Comparison of ENCODE assay signal across 20 cellular contexts in genomic region chr17:16488572-16488997, GRCh38. TPM values are rescaled to one million over a fixed set of nuclear protein-coding genes. Genes with fewer than 3 reads are reported as not detected.
DNase-seq lines count a peak whose midpoint lies in the region; ATAC-seq, FAIRE-seq and TF ChIP-seq lines count a peak whose summit lies in the region.
"Had no signal": no experiment of that assay in that cellular context is flagged by ENCODE, and none has a peak within 500 bp of the region (broad histone marks: within the 10 kb centered on the region; RNA-seq: fewer than 3 reads in every experiment).

No MANE protein-coding gene starts in this region.

- no peak for TF ChIP-seq RAD21 in H1 (IDR thresholded peaks at IDR 0.05 in 1 of 2, conservative IDR thresholded peaks at IDR 0.05 in 1 of 2; ENCODE audit: low read depth in 2 of 2, low read length in 2 of 2)

- H2BK20ac ChIP-seq in H1 (ENCODE audit: low read length): peak overlapping the region; percentile 49; the same call in 1 of the 2 replicates

- TF ChIP-seq POLR2A in Peyer's patch (IDR thresholded peaks at IDR 0.05): peak; percentile 79 to 92
- no peak for TF ChIP-seq POLR2A in H1 (IDR thresholded peaks at IDR 0.05; ENCODE audit: control extremely low read depth in 1 of 2, low read depth in 2 of 2, low read length in 2 of 2)

- H3K4me1 ChIP-seq in Peyer's patch: peaks cover 0 to 65% (median 7%) of the 10 kb centered on the region in 4 donors
- H3K4me1 ChIP-seq in H1 (replicated peaks in 1 of 4; ENCODE audit: control insufficient read depth in 3 of 4, insufficient read depth in 4 of 4, low read length in 3 of 4): peaks cover 20 to 61% (median 51%) of the 10 kb centered on the region in 4 experiments

- H3K9me3 ChIP-seq in Peyer's patch (no peaks in the 10 kb centered on the region), H1 (ENCODE audit: insufficient read depth in 2 of 2, low read depth in 1 of 2, low read length in 1 of 2) (no peaks in the 10 kb centered on the region)

- no peaks in the 10 kb centered on the region for H3K36me3 Mint-ChIP-seq in nephron (ENCODE audit: low read depth)

- H2BK12ac ChIP-seq in H1 (ENCODE audit: low read depth, low read length): peak overlapping the region; percentile 80; the same call in 1 of the 2 replicates

- ATAC-seq in GM21529 (IDR thresholded peaks at IDR 0.05; ENCODE audit: unreplicated experiment): no peak
- ATAC-seq: CD8-positive, alpha-beta T cell had no signal

- CTCF ChIA-PET in H1 (lab: Charles Lee; ENCODE audit: partially characterized antibody): interaction anchor here (0.7 to 12.0 kb wide), 9 partner anchors 9 to 74 kb away, joined by 3 to 176 read pairs (median 7); no protein-coding TSS in a partner anchor

- H3K79me1 ChIP-seq in H1 (ENCODE audit: low read depth, low read length): peaks cover 5% of the 10 kb centered on the region

- no peak for TF ChIP-seq EP300 in H1 (IDR thresholded peaks at IDR 0.05; ENCODE audit: borderline replicate concordance in 1 of 2, low read depth in 2 of 2, low read length in 2 of 2)

- no peaks in the 10 kb centered on the region for H3K36me3 ChIP-seq in Peyer's patch
- H3K36me3 ChIP-seq in H1 (ENCODE audit: control insufficient read depth in 2 of 4, insufficient read depth in 4 of 4, low read length in 3 of 4): no peaks in the 10 kb centered on the region

- H4K20me1 ChIP-seq in H1 (replicated peaks in 1 of 2; ENCODE audit: control insufficient read depth in 1 of 2, insufficient read depth in 2 of 2, low read length in 2 of 2): no peaks in the 10 kb centered on the region

- DNase-seq in ELF-1 (ENCODE audit: low read depth, low spot score) (peak; percentile 17), Peyer's patch (peak in 2 of 3 donors; percentile 83 to 86), H1 (ENCODE audit: low read depth in 1 of 2, low spot score in 2 of 2) (no peak), NCI-H510A treated with DMSO at 0.1 percent for 48 hours (lab: John Stamatoyannopoulos, UW) (no peak), NCI-H1436 (lab: John Stamatoyannopoulos, UW) (no peak)
- no peak for DNase-seq in activated effector memory CD4-positive, alpha-beta T cell treated with anti-CD3 and anti-CD28 coated beads, Interleukin-2, amount 50 U/mL, for 16 hours
- DNase-seq: activated gamma-delta T cell treated with Interleukin-2 at 50 U/mL for 16 hours; anterior cingulate cortex; CD8-positive, alpha-beta T cell; EL; head of caudate nucleus; KBM-7; kidney; NCI-H1092; NCI-H2107; NCI-H69 had no signal

- POLR2A ChIA-PET in H1 (lab: Charles Lee; ENCODE audit: partially characterized antibody): interaction anchor here (0.9 to 4.7 kb wide), 9 partner anchors 10 to 50 kb away, joined by 3 to 20 read pairs (median 4); no protein-coding TSS in a partner anchor

- peaks cover 63% of the 10 kb centered on the region for H3K4me1 Mint-ChIP-seq in nephron

- no peak overlapping the region for H2BK120ac ChIP-seq in H1 (replicated peaks; ENCODE audit: low read depth, low read length)

- H4K8ac ChIP-seq in H1 (ENCODE audit: extremely low read depth, insufficient read depth, low read length): peak overlapping the region; percentile 35; the same call in 1 of the 2 replicates

- peak overlapping the region in 2 of 3 experiments; percentile 74 to 82 for H3K27ac Mint-ChIP-seq in nephron
- H3K27ac Mint-ChIP-seq: CD8-positive, alpha-beta T cell; T-helper 1 cell treated with Interleukin-12 subunit alpha and Interleukin-12 subunit beta and Interleukin-4 antibody, amounts not matched to agents 30 μg/mL and 1 μg/mL, for 36 hours had no signal

- H3K23ac ChIP-seq in H1 (ENCODE audit: insufficient read length): no peak overlapping the region

- H3K4me3 Mint-ChIP-seq in nephron: peak overlapping the region; percentile 47 to 64 (median 58)
- H3K4me3 Mint-ChIP-seq: CD8-positive, alpha-beta T cell; T-helper 1 cell treated with Interleukin-12 subunit alpha and Interleukin-12 subunit beta and Interleukin-4 antibody, amounts not matched to agents 30 μg/mL and 1 μg/mL, for 36 hours had no signal

- H3K4me3 ChIP-seq in Peyer's patch: peak overlapping the region in 2 of 4 donors; percentile 68 to 89
- no peak overlapping the region for H3K4me3 ChIP-seq in H1 (ENCODE audit: extremely low read depth in 1 of 4, insufficient read depth in 2 of 4, low read depth in 3 of 4, low read length in 4 of 4)

- H2BK5ac ChIP-seq in H1 (ENCODE audit: low read depth, low read length): no peak overlapping the region

- no peak overlapping the region for H3K4ac ChIP-seq in H1 (replicated peaks; ENCODE audit: insufficient read length, low read depth, low read length)

- WGBS in H1 (ENCODE audit: extremely low coverage in 1 of 2, insufficient coverage in 1 of 2, insufficient read length in 1 of 2, insufficient replicate concordance in 2 of 2, low coverage in 1 of 2, low lambda C conversion rate in 2 of 2, missing lambda C conversion rate in 1 of 2), 2 experiments: 77% methylated on average over 5 of the region's 5 CpGs; no CpG with 5 or more reads in 1 of the 2 experiments

- peak overlapping the region; percentile 58 for H4K91ac ChIP-seq in H1 (replicated peaks; ENCODE audit: insufficient read length, low read length)

- no peak overlapping the region for H3K18ac ChIP-seq in H1 (ENCODE audit: extremely low read depth, low read length)

- no peaks in the 10 kb centered on the region for H3K9me3 Mint-ChIP-seq in nephron
- H3K9me3 Mint-ChIP-seq: CD8-positive, alpha-beta T cell; T-helper 1 cell treated with Interleukin-12 subunit alpha and Interleukin-12 subunit beta and Interleukin-4 antibody, amounts not matched to agents 30 μg/mL and 1 μg/mL, for 36 hours had no signal

- TF ChIP-seq CTCF in Peyer's patch (IDR thresholded peaks at IDR 0.05) (no peak), H1 (IDR thresholded peaks at IDR 0.05; ENCODE audit: control extremely low read depth in 1 of 3, insufficient read depth in 1 of 3, low read depth in 1 of 3, low read length in 3 of 3) (no peak), nephron (IDR thresholded peaks at IDR 0.05; ENCODE audit: unreplicated experiment in 3 of 3) (no peak)

- H3K27me3 ChIP-seq in Peyer's patch (no peaks in the 10 kb centered on the region), H1 (replicated peaks in 1 of 4; ENCODE audit: control insufficient read depth in 3 of 4, extremely low read depth in 1 of 4, insufficient read depth in 3 of 4, low read length in 3 of 4) (peaks cover 0 to 23% (median 13%) of the 10 kb centered on the region in 4 experiments; a peak in 2 of 7 replicates)

- H3K14ac ChIP-seq in H1 (ENCODE audit: insufficient read length): no peak overlapping the region

- no peak overlapping the region for H3K4me2 ChIP-seq in H1 (ENCODE audit: insufficient read depth in 1 of 2, low read depth in 2 of 2, low read length in 2 of 2)

- no peak for FAIRE-seq in H1 (lab: Jason Lieb, UNC)
- FAIRE-seq: colon, kidney had no signal

- peaks cover 0 to 17% of the 10 kb centered on the region in 2 experiments; a peak in 1 of 4 replicates for H3K79me2 ChIP-seq in H1 (ENCODE audit: control insufficient read depth in 1 of 2, insufficient read depth in 2 of 2, low read length in 2 of 2)

- H3K9ac ChIP-seq in H1 (replicated peaks in 1 of 4; ENCODE audit: extremely low read depth in 1 of 4, low read depth in 3 of 4, low read length in 3 of 4): no peak overlapping the region

- no peak overlapping the region for H4K5ac ChIP-seq in H1 (ENCODE audit: insufficient read length, low read depth, low read length)

- 0 out of 2 replicates have a peak overlapping the region, but pooled peaks have one; percentile 65 for H2AK5ac ChIP-seq in H1 (ENCODE audit: low read depth, low read length)

- H3K27ac ChIP-seq in Peyer's patch: peak overlapping the region in 3 of 4 donors; percentile 85 to 93 (median 88)
- H3K27ac ChIP-seq in H1 (ENCODE audit: low read depth, low read length): no peak overlapping the region

- peaks cover 7% of the 10 kb centered on the region for H3K23me2 ChIP-seq in H1 (ENCODE audit: low read depth, low read length)

- H2BK15ac ChIP-seq in H1 (ENCODE audit: low read length): 0 out of 2 replicates have a peak overlapping the region, but pooled peaks have one; percentile 22

- peaks cover 30% of the 10 kb centered on the region for H3K27me3 Mint-ChIP-seq in nephron (ENCODE audit: low read depth)

- no peak overlapping the region for H3K56ac ChIP-seq in H1 (replicated peaks; ENCODE audit: insufficient read length, low read depth, low read length)

- H2AFZ ChIP-seq in H1 (ENCODE audit: low read length): no peak overlapping the region

TF ChIP-seq in H1, 55 proteins besides CTCF, POLR2A, EP300 and RAD21 (continues in another document):
- TF ChIP-seq ATF2 (IDR thresholded peaks at IDR 0.05; ENCODE audit: low read length): no peak
- TF ChIP-seq FOSL1 (IDR thresholded peaks at IDR 0.05; ENCODE audit: insufficient read depth, low read depth, low read length): no peak
- TF ChIP-seq MAFK (IDR thresholded peaks at IDR 0.05; ENCODE audit: low read depth, low read length): no peak
- TF ChIP-seq TBP (IDR thresholded peaks at IDR 0.05; ENCODE audit: low read depth, low read length): no peak
- TF ChIP-seq TAF7 (optimal IDR thresholded peaks at IDR 0.05; ENCODE audit: borderline replicate concordance, low read depth, low read length): no peak
- no peak for TF ChIP-seq JUND (IDR thresholded peaks at IDR 0.05; ENCODE audit: low read length)
- TF ChIP-seq CHD1 (IDR thresholded peaks at IDR 0.05; ENCODE audit: low read depth, low read length): no peak

RNA-seq across cellular contexts. Expression of gene LRRC75A, which starts 3.4 kb away (rescaled TPM):
- total RNA-seq in Peyer's patch: 100 to 1,000 TPM in 3 of 4 donors, 10 to 100 TPM in 1; 48.7 to 213 (median 187) TPM
- total RNA-seq in H1 (2021; fragmentation: NEBNext Ultra II Directional; extraction: Animal tissue kit (Norgen Biotek cat#: 25700)): 7.2 and 9.9 TPM in 2 replicates
- polyA plus RNA-seq in H1 (2011; rRNA removed): 9.7 and 10.5 TPM in 2 replicates
- 9.6 TPM for polyA plus RNA-seq in H1 (2011; cell fraction: cytosol; rRNA removed)
- polyA plus RNA-seq in H1 (2011; cell fraction: nucleus; rRNA removed): 12.6 TPM
- polyA plus RNA-seq in H1 (2012, experiment 1 of 2): 4.8 to 8.9 TPM (median 7.2 TPM) in 4 replicates
- 4.5 TPM for polyA plus RNA-seq in H1 (2012, experiment 2 of 2)
- 5.1 TPM for polyA plus RNA-seq in H1 (2013, experiment 1 of 2)
- 5.4 TPM for polyA plus RNA-seq in H1 (2013, experiment 2 of 2)
- polyA minus RNA-seq in H1 (2011; rRNA and poly(A)+ RNA removed): 7.3 and 8.1 TPM in 2 replicates
- 5.5 TPM for polyA minus RNA-seq in H1 (2011; cell fraction: cytosol; rRNA and poly(A)+ RNA removed)
- 20.8 TPM for polyA minus RNA-seq in H1 (2011; cell fraction: nucleus; rRNA and poly(A)+ RNA removed)

Comparison
In these comparisons a context has a peak if more than half of its experiments do, and no peak if none do; other contexts are left out.
1. DNase-seq: peak in ELF-1 (single experiment) and Peyer's patch (2 of 3); none in H1 (0 of 2), NCI-H510A treated with DMSO at 0.1 percent for 48 hours (single experiment), NCI-H1436 (single experiment) and activated effector memory CD4-positive, alpha-beta T cell treated with anti-CD3 and anti-CD28 coated beads, Interleukin-2, amount 50 U/mL, for 16 hours (single experiment).
2. POLR2A ChIP-seq: peak in Peyer's patch (2 of 2); none in H1 (0 of 2).